25 cellular contexts compared by ENCODE assay signal in the genomic region with DNA sequence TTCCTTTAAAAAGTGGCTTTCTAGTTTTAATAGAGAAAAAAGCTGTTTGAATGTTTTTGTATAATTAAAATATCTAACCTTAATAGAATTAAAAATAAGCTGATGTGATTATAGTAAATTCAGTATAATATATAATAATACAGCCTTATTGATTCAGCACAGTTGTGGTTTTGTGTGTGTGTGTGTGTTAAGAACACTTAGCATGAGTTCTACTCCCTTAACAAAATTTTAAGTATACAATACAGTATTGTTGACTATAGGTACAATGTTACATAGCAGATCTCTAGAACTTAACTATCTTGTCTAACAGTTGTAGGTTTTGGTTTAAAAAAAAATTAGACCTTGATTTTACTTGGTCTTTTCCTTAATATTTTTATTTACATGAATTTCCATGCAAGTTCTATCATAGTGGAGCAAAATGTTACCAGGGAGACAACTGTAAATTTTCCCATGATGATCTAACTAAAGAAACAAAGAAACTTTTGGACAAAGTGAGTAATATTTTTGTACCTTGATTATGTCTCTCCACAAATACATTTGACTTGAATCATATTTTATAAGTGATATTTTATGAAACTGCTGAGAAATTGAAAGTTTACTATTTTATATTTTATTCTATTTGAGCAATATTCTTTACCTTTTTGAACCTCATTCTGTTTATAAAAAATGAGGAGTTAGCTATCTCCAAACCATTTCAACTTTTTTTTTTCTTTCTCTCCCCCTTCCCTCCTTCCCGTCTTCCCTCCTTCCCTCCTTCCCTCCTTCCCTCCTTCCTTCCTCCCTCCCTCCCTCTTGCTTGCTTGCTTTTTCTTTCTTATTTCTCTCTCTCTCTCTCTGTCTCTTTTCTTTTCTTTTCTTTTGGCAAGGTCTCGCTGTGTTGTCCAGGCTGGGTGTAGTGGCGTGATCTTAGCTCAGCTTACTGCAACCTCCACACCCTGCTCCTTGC. TPM values are rescaled to one million over a fixed set of nuclear protein-coding genes. Genes with fewer than 3 reads are reported as not detected.
DNase-seq lines count a peak whose midpoint lies in the region; ATAC-seq, FAIRE-seq and TF ChIP-seq lines count a peak whose summit lies in the region.
"Had no signal": no experiment of that assay in that cellular context is flagged by ENCODE, and none has a peak within 500 bp of the region (broad histone marks: within the 10 kb centered on the region; RNA-seq: fewer than 3 reads in every experiment).

No MANE protein-coding gene starts in this region.

- no peaks in the 10 kb centered on the region for H4K20me1 ChIP-seq in SK-N-SH (ENCODE audit: insufficient read depth)

- peak overlapping the region; percentile 41; the same call in 1 of the 2 replicates for H2AFZ ChIP-seq in SK-N-SH (ENCODE audit: low read depth)
- H2AFZ ChIP-seq: GM23338, hepatocyte had no signal

- no peak for TF ChIP-seq EP300 in SK-N-SH (IDR thresholded peaks at IDR 0.05; ENCODE audit: borderline replicate concordance in 1 of 2, low read depth in 1 of 2, low read length in 1 of 2)

- CTCF ChIA-PET in SK-N-SH (lab: Yijun Ruan, JAX) (interaction anchor here (0.7 kb wide), 2 partner anchors 25 to 62 kb away, joined by 3 read pairs; no protein-coding TSS in a partner anchor), A673 (lab: Charles Lee) (no interaction called here)

- TF ChIP-seq RAD21 in SK-N-SH (IDR thresholded peaks at IDR 0.05; ENCODE audit: low read length): no peak

- no peak for ATAC-seq in SK-N-SH treated with all-trans-retinoic acid at 6 μM for 48 hours
- ATAC-seq in omental fat pad (ENCODE audit: low FRiP score): no peak
- ATAC-seq: GM23338 had no signal

- BruUV-seq in A673 (replicated peaks; lab: Mats Ljungman, UMichigan): no TSS peak

- H3K9me3 ChIP-seq in SK-N-SH: no peaks in the 10 kb centered on the region
- H3K9me3 ChIP-seq in A673 (ENCODE audit: low read depth, low read length, poor library complexity, severe bottlenecking): no peaks in the 10 kb centered on the region
- H3K9me3 ChIP-seq: upper lobe of left lung had no signal

- H3K27me3 ChIP-seq in SK-N-SH (ENCODE audit: insufficient read depth) (no peaks in the 10 kb centered on the region), A673 (replicated peaks; ENCODE audit: insufficient read depth, low read depth, low read length, poor library complexity) (no peaks in the 10 kb centered on the region)
- H3K27me3 ChIP-seq: hepatocyte, upper lobe of left lung had no signal

- H3K27ac ChIP-seq in SK-N-SH (ENCODE audit: low read depth in 2 of 2, low read length in 1 of 2) (peak overlapping the region in 1 of 2 experiments; percentile 90; a peak in 2 of 4 replicates), A673 (ENCODE audit: low read depth, low read length, poor library complexity, severe bottlenecking) (no peak overlapping the region)
- H3K27ac ChIP-seq: 22Rv1, hepatocyte, SK-N-MC, upper lobe of left lung, VCaP had no signal

- H3K79me2 ChIP-seq in SK-N-SH (ENCODE audit: insufficient read depth): no peaks in the 10 kb centered on the region
- H3K79me2 ChIP-seq: hepatocyte had no signal

- no peak for DNase-seq in SK-N-SH
- DNase-seq in cardiac fibroblast (ENCODE audit: low read depth in 2 of 2): peak; percentile 32 to 85
- DNase-seq in smooth muscle cell of the brain vasculature (ENCODE audit: low read depth, low spot score): peak; percentile 12
- DNase-seq in A673 (ENCODE audit: low spot score): no peak
- DNase-seq in stimulated activated CD4-positive, alpha-beta T cell treated with anti-CD3 and anti-CD28 coated beads, Interleukin-4, amount 100 ng/mL, for 24 hours: no peak
- no peak for DNase-seq in omental fat pad (ENCODE audit: low spot score)
- DNase-seq: activated CD4-positive, alpha-beta T cell treated with anti-CD3 and anti-CD28 coated beads, Interleukin-2, amount 10 ng/mL, durations not matched to agents 7 days and 5 days; activated naive CD4-positive, alpha-beta T cell treated with anti-CD3 and anti-CD28 coated beads for 36 hours; amygdala; DMS153; GF-D8; Karpas-422; NCI-H1694 treated with DMSO at 0.1 percent for 48 hours; NCI-H2171 treated with DMSO at 0.1 percent for 48 hours; nephron progenitor cell; stimulated activated CD4-positive, alpha-beta T cell treated with anti-CD3 and anti-CD28 coated beads, Interleukin-1b, Interleukin-23, amount 100 ng/mL, for 48 hours had no signal

- intact Hi-C loops in A673 (cut with micrococcal nuclease; ENCODE audit: unreplicated experiment): no loop called here

- H3K9me2 ChIP-seq in SK-N-SH: no peaks in the 10 kb centered on the region

- H3K4me3 ChIP-seq in SK-N-SH (ENCODE audit: low read depth in 2 of 2, low read length in 1 of 2) (no peak overlapping the region), cardiac fibroblast (replicated peaks in 1 of 2; ENCODE audit: low read depth in 2 of 2, low read length in 2 of 2) (no peak overlapping the region), A673 (ENCODE audit: low read depth, low read length, poor library complexity, severe bottlenecking) (no peak overlapping the region)
- H3K4me3 ChIP-seq: GM23338, hepatocyte, SK-N-MC, upper lobe of left lung had no signal

- peaks cover 0 to 17% of the 10 kb centered on the region in 2 experiments; a peak in 2 of 4 replicates for H3K4me1 ChIP-seq in SK-N-SH (ENCODE audit: control insufficient read depth in 1 of 2, insufficient read depth in 2 of 2, low read depth in 1 of 2, low read length in 1 of 2)
- H3K4me1 ChIP-seq in A673 (ENCODE audit: insufficient read depth, low read length, poor library complexity, severe bottlenecking): no peaks in the 10 kb centered on the region
- H3K4me1 ChIP-seq: upper lobe of left lung had no signal

- peak; percentile 84 for FAIRE-seq in islet of Langerhans (lab: Jason Lieb, UNC)
- FAIRE-seq: GM18507 had no signal

- TF ChIP-seq CTCF in SK-N-SH (IDR thresholded peaks at IDR 0.05) (no peak), cardiac fibroblast (IDR thresholded peaks at IDR 0.05; ENCODE audit: low read depth, low read length) (no peak), A673 (conservative IDR thresholded peaks at IDR 0.05; ENCODE audit: low read depth, low read length) (no peak), omental fat pad (IDR thresholded peaks at IDR 0.05) (no peak)

- POLR2A ChIA-PET in SK-N-SH (lab: Yijun Ruan, JAX): no interaction called here
- POLR2A ChIA-PET in A673 (lab: Charles Lee; ENCODE audit: low non-redundant PET): interaction anchor here (0.6 kb wide), 1 partner anchor 17 kb away, joined by 4 read pairs; no protein-coding TSS in a partner anchor

- 96% methylated on average over 3 of the region's 3 CpGs for WGBS in SK-N-SH (ENCODE audit: low lambda C conversion rate)

- 0 out of 2 replicates have a peak overlapping the region, but pooled peaks have one; percentile 25 for H3K4me2 ChIP-seq in SK-N-SH
- H3K4me2 ChIP-seq: GM23338, hepatocyte had no signal

- H3K36me3 ChIP-seq in SK-N-SH (replicated peaks in 1 of 2; ENCODE audit: control insufficient read depth in 1 of 2, insufficient read depth in 2 of 2, low read length in 1 of 2) (peaks cover 6 to 16% of the 10 kb centered on the region in 2 experiments), A673 (ENCODE audit: insufficient read depth, low read length, poor library complexity, severe bottlenecking) (no peaks in the 10 kb centered on the region)

- H3F3A ChIP-seq in SK-N-SH (replicated peaks; ENCODE audit: insufficient read depth): peaks cover 23% of the 10 kb centered on the region

- peak overlapping the region; percentile 50; the same call in 1 of the 2 replicates for H3K9ac ChIP-seq in SK-N-SH

TF ChIP-seq in SK-N-SH, 30 proteins besides CTCF, POLR2A, EP300 and RAD21 (continues in another document):
- TF ChIP-seq RFX5 (IDR thresholded peaks at IDR 0.05; ENCODE audit: low read length) (no peak), FOXM1 (IDR thresholded peaks at IDR 0.05; ENCODE audit: low read depth) (no peak), RCOR1 (IDR thresholded peaks at IDR 0.05; ENCODE audit: low read length) (no peak), TAF1 (IDR thresholded peaks at IDR 0.05; ENCODE audit: borderline replicate concordance, low read depth, low read length) (no peak), POLR2AphosphoS5 (IDR thresholded peaks at IDR 0.05; ENCODE audit: low read depth, low read length) (no peak), MXI1 (IDR thresholded peaks at IDR 0.05; ENCODE audit: low read depth, low read length) (no peak), FOSL2 (IDR thresholded peaks at IDR 0.05; ENCODE audit: borderline replicate concordance, low read depth) (no peak), FOXJ3 (CRISPR knock-in tag; IDR thresholded peaks at IDR 0.05) (no peak)
- TF ChIP-seq, protein P1, sequence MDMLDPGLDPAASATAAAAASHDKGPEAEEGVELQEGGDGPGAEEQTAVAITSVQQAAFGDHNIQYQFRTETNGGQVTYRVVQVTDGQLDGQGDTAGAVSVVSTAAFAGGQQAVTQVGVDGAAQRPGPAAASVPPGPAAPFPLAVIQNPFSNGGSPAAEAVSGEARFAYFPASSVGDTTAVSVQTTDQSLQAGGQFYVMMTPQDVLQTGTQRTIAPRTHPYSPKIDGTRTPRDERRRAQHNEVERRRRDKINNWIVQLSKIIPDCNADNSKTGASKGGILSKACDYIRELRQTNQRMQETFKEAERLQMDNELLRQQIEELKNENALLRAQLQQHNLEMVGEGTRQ (IDR thresholded peaks at IDR 0.05; ENCODE audit: borderline replicate concordance, low read depth, low read length): no peak

TF ChIP-seq in SK-N-SH treated with all-trans-retinoic acid at 6 μM for 48 hours, 23 proteins besides CTCF, POLR2A, EP300 and RAD21:
- TF ChIP-seq TCF4 (CRISPR knock-in tag; IDR thresholded peaks at IDR 0.05; ENCODE audit: borderline replicate concordance): no peak
- TF ChIP-seq, protein P2, sequence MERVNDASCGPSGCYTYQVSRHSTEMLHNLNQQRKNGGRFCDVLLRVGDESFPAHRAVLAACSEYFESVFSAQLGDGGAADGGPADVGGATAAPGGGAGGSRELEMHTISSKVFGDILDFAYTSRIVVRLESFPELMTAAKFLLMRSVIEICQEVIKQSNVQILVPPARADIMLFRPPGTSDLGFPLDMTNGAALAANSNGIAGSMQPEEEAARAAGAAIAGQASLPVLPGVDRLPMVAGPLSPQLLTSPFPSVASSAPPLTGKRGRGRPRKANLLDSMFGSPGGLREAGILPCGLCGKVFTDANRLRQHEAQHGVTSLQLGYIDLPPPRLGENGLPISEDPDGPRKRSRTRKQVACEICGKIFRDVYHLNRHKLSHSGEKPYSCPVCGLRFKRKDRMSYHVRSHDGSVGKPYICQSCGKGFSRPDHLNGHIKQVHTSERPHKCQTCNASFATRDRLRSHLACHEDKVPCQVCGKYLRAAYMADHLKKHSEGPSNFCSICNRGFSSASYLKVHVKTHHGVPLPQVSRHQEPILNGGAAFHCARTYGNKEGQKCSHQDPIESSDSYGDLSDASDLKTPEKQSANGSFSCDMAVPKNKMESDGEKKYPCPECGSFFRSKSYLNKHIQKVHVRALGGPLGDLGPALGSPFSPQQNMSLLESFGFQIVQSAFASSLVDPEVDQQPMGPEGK (CRISPR knock-in tag; IDR thresholded peaks at IDR 0.05; ENCODE audit: borderline replicate concordance): no peak

RNA-seq across cellular contexts. Expression of gene ZC3H6, which starts 46.3 kb away (rescaled TPM):
- 0.71 and 0.86 TPM in 2 replicates for polyA plus RNA-seq in SK-N-SH (2012; rRNA removed)
- 1.0 and 1.3 TPM in 2 replicates for polyA plus RNA-seq in SK-N-SH (2012; cell fraction: cytosol; rRNA removed)
- 1.2 and 2.3 TPM in 2 replicates for polyA plus RNA-seq in SK-N-SH (2012; cell fraction: nucleus; rRNA removed)
- total RNA-seq in A673 (2021): 7.6 and 14.0 TPM in 2 replicates
- total RNA-seq in omental fat pad: 10 to 100 TPM in 1 of 4 donors, 1 to 10 TPM in 3; 3.6 to 24.0 (median 6.8) TPM

Comparison
In these comparisons a context has a peak if more than half of its experiments do, and no peak if none do; other contexts are left out.
1. DNase-seq: peak in cardiac fibroblast (2 of 2) and smooth muscle cell of the brain vasculature (single experiment); none in SK-N-SH (single experiment), A673 (single experiment), stimulated activated CD4-positive, alpha-beta T cell treated with anti-CD3 and anti-CD28 coated beads, Interleukin-4, amount 100 ng/mL, for 24 hours (single experiment) and omental fat pad (single experiment).